ENCODE assay signal across 1 cellular context in the genomic region with DNA sequence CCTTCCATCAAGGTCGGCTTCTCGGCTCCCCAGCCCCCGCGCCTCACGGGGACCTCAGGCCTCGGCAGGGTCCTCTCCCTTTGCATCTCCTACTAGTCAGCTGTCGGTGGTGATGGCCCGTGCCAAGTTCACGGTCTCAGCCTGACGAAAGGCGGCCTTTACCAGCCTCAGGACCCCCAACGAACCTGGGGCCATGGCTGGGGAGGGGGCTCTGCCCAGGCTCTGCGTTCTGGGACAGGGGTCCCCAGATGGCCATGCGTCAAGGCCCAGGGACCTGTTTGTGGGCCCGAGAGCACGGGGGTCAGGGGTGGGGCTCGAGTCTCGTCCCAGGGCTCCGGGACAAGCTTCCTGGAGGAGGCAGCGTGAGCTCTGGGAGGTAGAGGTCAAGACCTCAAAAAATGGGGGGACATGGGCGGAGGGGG.
A peak's percentile ranks its signal among the peaks of the same experiment; 100 is the strongest.
TF ChIP-seq lines count a peak whose summit lies in the region.

No MANE protein-coding gene starts in this region.

TF ChIP-seq in HEK293, 187 proteins besides CTCF, POLR2A, EP300 and RAD21 (continued from another document):
- no peak; the same call in 1 of the 2 replicates for TF ChIP-seq ZNF398 (tag by site-specific recombination; IDR thresholded peaks at IDR 0.05)
- TF ChIP-seq FEZF1 (tag by site-specific recombination; IDR thresholded peaks at IDR 0.05): no peak
- TF ChIP-seq, protein P1, sequence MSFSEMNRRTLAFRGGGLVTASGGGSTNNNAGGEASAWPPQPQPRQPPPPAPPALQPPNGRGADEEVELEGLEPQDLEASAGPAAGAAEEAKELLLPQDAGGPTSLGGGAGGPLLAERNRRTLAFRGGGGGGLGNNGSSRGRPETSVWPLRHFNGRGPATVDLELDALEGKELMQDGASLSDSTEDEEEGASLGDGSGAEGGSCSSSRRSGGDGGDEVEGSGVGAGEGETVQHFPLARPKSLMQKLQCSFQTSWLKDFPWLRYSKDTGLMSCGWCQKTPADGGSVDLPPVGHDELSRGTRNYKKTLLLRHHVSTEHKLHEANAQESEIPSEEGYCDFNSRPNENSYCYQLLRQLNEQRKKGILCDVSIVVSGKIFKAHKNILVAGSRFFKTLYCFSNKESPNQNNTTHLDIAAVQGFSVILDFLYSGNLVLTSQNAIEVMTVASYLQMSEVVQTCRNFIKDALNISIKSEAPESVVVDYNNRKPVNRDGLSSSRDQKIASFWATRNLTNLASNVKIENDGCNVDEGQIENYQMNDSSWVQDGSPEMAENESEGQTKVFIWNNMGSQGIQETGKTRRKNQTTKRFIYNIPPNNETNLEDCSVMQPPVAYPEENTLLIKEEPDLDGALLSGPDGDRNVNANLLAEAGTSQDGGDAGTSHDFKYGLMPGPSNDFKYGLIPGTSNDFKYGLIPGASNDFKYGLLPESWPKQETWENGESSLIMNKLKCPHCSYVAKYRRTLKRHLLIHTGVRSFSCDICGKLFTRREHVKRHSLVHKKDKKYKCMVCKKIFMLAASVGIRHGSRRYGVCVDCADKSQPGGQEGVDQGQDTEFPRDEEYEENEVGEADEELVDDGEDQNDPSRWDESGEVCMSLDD (tag by site-specific recombination; IDR thresholded peaks at IDR 0.05): peak; percentile 79; the same call in 1 of the 2 replicates
- peak; percentile 61; the same call in 1 of the 2 replicates for TF ChIP-seq ZNF335 (tag by site-specific recombination; conservative IDR thresholded peaks at IDR 0.05)
- no peak for TF ChIP-seq SCRT1 (tag by site-specific recombination; IDR thresholded peaks at IDR 0.05; ENCODE audit: borderline replicate concordance)
- TF ChIP-seq, protein P2, sequence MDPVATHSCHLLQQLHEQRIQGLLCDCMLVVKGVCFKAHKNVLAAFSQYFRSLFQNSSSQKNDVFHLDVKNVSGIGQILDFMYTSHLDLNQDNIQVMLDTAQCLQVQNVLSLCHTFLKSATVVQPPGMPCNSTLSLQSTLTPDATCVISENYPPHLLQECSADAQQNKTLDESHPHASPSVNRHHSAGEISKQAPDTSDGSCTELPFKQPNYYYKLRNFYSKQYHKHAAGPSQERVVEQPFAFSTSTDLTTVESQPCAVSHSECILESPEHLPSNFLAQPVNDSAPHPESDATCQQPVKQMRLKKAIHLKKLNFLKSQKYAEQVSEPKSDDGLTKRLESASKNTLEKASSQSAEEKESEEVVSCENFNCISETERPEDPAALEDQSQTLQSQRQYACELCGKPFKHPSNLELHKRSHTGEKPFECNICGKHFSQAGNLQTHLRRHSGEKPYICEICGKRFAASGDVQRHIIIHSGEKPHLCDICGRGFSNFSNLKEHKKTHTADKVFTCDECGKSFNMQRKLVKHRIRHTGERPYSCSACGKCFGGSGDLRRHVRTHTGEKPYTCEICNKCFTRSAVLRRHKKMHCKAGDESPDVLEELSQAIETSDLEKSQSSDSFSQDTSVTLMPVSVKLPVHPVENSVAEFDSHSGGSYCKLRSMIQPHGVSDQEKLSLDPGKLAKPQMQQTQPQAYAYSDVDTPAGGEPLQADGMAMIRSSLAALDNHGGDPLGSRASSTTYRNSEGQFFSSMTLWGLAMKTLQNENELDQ (tag by site-specific recombination; IDR thresholded peaks at IDR 0.05; ENCODE audit: low read depth): no peak
- TF ChIP-seq ZBTB48 (tag by site-specific recombination; IDR thresholded peaks at IDR 0.05): peak; percentile 16; the same call in 1 of the 2 replicates
- TF ChIP-seq ZNF423 (tag by site-specific recombination; IDR thresholded peaks at IDR 0.05): no peak
- no peak for TF ChIP-seq ZNF202 (tag by site-specific recombination; IDR thresholded peaks at IDR 0.05; ENCODE audit: borderline replicate concordance)
